In the genomic region with DNA sequence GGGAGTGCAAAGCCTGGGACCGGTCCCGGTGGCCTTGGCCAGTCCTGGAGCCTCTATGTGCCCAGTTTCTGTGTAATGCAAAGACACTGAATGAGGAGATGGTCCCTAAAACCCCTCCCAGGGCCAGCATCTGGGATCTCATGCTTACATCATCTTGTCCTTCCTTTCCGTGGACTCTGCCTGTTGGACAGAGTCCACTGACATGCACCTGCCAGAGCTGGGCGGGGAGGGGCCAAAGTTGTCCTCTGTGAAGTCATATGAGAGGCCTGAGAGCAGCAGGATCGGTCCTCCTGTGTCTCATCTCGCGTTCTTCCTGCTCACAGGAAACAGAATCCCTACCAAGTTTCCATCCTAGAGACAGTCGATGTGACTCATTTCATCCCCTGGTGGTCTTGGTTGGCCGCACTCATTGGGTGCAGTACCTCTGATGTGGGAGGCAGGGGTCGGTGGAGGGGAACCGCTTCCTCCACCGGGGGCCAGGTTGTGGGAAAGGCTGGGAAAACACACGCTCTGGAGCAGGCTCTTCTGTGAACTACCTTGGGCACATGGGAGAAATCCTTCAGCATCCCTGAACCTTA, we compare ENCODE assay signal across 12 cellular contexts.
DNase-seq lines count a peak whose midpoint lies in the region; TF ChIP-seq lines count a peak whose summit lies in the region.
"Had no signal": no experiment of that assay in that cellular context is flagged by ENCODE, and none has a peak within 500 bp of the region (broad histone marks: within the 10 kb centered on the region; RNA-seq: fewer than 3 reads in every experiment).

No MANE protein-coding gene starts in this region.

- H4K20me1 ChIP-seq in KMS-11 (ENCODE audit: insufficient read depth): no peaks in the 10 kb centered on the region

- no peak overlapping the region for H3K4me3 ChIP-seq in KMS-11 (IDR thresholded peaks at IDR 0.05; ENCODE audit: insufficient read depth, low read depth, low read length)
- H3K4me3 ChIP-seq in endodermal cell (ENCODE audit: low read length): no peak overlapping the region

- no peaks in the 10 kb centered on the region for H3K36me3 Mint-ChIP-seq in endodermal cell (ENCODE audit: low read depth)
- H3K36me3 Mint-ChIP-seq: memory B cell had no signal

- H3K27me3 ChIP-seq in KMS-11 (ENCODE audit: insufficient read depth, low read depth) (no peaks in the 10 kb centered on the region), endodermal cell (ENCODE audit: control insufficient read depth, insufficient read depth, low read length, poor library complexity, severe bottlenecking) (peaks cover 41% of the 10 kb centered on the region)
- H3K27me3 ChIP-seq: gastrocnemius medialis had no signal

- H3K4me3 Mint-ChIP-seq in endodermal cell: no peak overlapping the region
- H3K4me3 Mint-ChIP-seq: activated CD4-positive, alpha-beta T cell treated with anti-CD3 and anti-CD28 coated beads, Interleukin-2, amount 10 ng/mL, durations not matched to agents 7 days and 5 days; memory B cell had no signal

- H3K27me3 Mint-ChIP-seq in endodermal cell (ENCODE audit: insufficient read depth): peaks cover 38% of the 10 kb centered on the region

- no peaks in the 10 kb centered on the region for H3K79me2 ChIP-seq in KMS-11 (ENCODE audit: insufficient read depth, low read depth)

- peak overlapping the region; percentile 74 for H2AFZ ChIP-seq in KMS-11 (ENCODE audit: low read depth)

- 88 to 91% methylated on average over 12 to 13 of the region's 13 CpGs for whole genome bisulfite sequencing in endodermal cell (ENCODE audit: insufficient coverage in 1 of 2, insufficient read length in 1 of 2), 2 experiments

- TF ChIP-seq CTCF in KMS-11 (conservative IDR thresholded peaks at IDR 0.05; ENCODE audit: low read depth, low read length) (no peak), endodermal cell (conservative IDR thresholded peaks at IDR 0.05) (no peak)

- H3K4me2 ChIP-seq in KMS-11: peak overlapping the region; percentile 47; the same call in 1 of the 2 replicates

- DNase-seq in ACHN (peak; percentile 13), endodermal cell (peak; percentile 44), mucosa of gallbladder (ENCODE audit: low spot score) (peak; percentile 70), NK-92 (lab: John Stamatoyannopoulos, UW; ENCODE audit: unreplicated experiment) (no peak), RPMI8226 (no peak), NCI-H524 (lab: John Stamatoyannopoulos, UW) (no peak), NCI-H510A treated with DMSO at 0.1 percent for 48 hours (lab: John Stamatoyannopoulos, UW) (no peak)
- DNase-seq: gastrocnemius medialis had no signal

- H3K36me3 ChIP-seq in KMS-11 (ENCODE audit: insufficient read depth): no peaks in the 10 kb centered on the region
- H3K36me3 ChIP-seq in endodermal cell (ENCODE audit: control insufficient read depth, insufficient read depth, low read length): no peaks in the 10 kb centered on the region
- H3K36me3 ChIP-seq: gastrocnemius medialis, neutrophil had no signal

- peaks cover 8% of the 10 kb centered on the region for H3K4me1 Mint-ChIP-seq in endodermal cell
- H3K4me1 Mint-ChIP-seq: activated CD4-positive, alpha-beta T cell treated with anti-CD3 and anti-CD28 coated beads, Interleukin-2, amount 10 ng/mL, durations not matched to agents 7 days and 5 days; memory B cell had no signal

- H3K4me1 ChIP-seq in KMS-11 (ENCODE audit: low read depth, poor library complexity, severe bottlenecking) (no peaks in the 10 kb centered on the region), endodermal cell (ENCODE audit: control insufficient read depth, insufficient read depth, low read length) (no peaks in the 10 kb centered on the region)

- H3K27ac ChIP-seq in KMS-11 (no peak overlapping the region), endodermal cell (ENCODE audit: low read depth, low read length) (no peak overlapping the region)
- H3K27ac ChIP-seq: gastrocnemius medialis, neutrophil had no signal

- in situ Hi-C loops in ACHN (cut with HindIII; ENCODE audit: low pct_ligation_motif_present, low pct_unique_long_range_greater_than_20kb, low sequenced_read_pairs): no loop called here

- H3K9me3 Mint-ChIP-seq in endodermal cell: peaks cover 12% of the 10 kb centered on the region
- H3K9me3 Mint-ChIP-seq: activated CD4-positive, alpha-beta T cell treated with anti-CD3 and anti-CD28 coated beads, Interleukin-2, amount 10 ng/mL, durations not matched to agents 7 days and 5 days; memory B cell had no signal

- H3K27ac Mint-ChIP-seq in endodermal cell: no peak overlapping the region
- H3K27ac Mint-ChIP-seq: activated CD4-positive, alpha-beta T cell treated with anti-CD3 and anti-CD28 coated beads, Interleukin-2, amount 10 ng/mL, durations not matched to agents 7 days and 5 days; memory B cell had no signal

- H3K9ac ChIP-seq in KMS-11 (no peak overlapping the region), endodermal cell (ENCODE audit: extremely low read depth, low read length, poor library complexity, severe bottlenecking) (no peak overlapping the region)

- H3K9me3 ChIP-seq in endodermal cell (ENCODE audit: control insufficient read depth, low read length): peaks cover 10% of the 10 kb centered on the region
- H3K9me3 ChIP-seq: gastrocnemius medialis, neutrophil had no signal

Comparison
In these comparisons a context has a peak if more than half of its experiments do, and no peak if none do; other contexts are left out.
1. DNase-seq: peak in ACHN (single experiment), endodermal cell (single experiment) and mucosa of gallbladder (single experiment); none in NK-92 (single experiment), RPMI8226 (single experiment), NCI-H524 (0 of 2) and NCI-H510A treated with DMSO at 0.1 percent for 48 hours (single experiment).